ENCODE assay signal across 1 cellular context in genomic region chr16:85157372-85157771, GRCh38.
TF ChIP-seq lines count a peak whose summit lies in the region.

No MANE protein-coding gene starts in this region.

TF ChIP-seq in HepG2, 621 proteins besides CTCF, POLR2A, EP300 and RAD21:
- TF ChIP-seq ZNF776 (CRISPR knock-in tag; IDR thresholded peaks at IDR 0.05): 0 out of 2 replicates have a peak, but pooled peaks have one; percentile 7
- 0 out of 2 replicates have a peak, but pooled peaks have one; percentile 37 for TF ChIP-seq ZNF232 (CRISPR knock-in tag; IDR thresholded peaks at IDR 0.05; ENCODE audit: borderline replicate concordance)
- no peak for TF ChIP-seq E2F1 (CRISPR knock-in tag; IDR thresholded peaks at IDR 0.05)
- TF ChIP-seq ZNF3 (CRISPR knock-in tag; IDR thresholded peaks at IDR 0.05): no peak
- peak; percentile 8; the same call in 1 of the 2 replicates for TF ChIP-seq ZNF564 (CRISPR knock-in tag; IDR thresholded peaks at IDR 0.05)
TF ChIP-seq in HepG2: peak in this region for 3.
